3 cellular contexts compared by ENCODE assay signal in the genomic region with DNA sequence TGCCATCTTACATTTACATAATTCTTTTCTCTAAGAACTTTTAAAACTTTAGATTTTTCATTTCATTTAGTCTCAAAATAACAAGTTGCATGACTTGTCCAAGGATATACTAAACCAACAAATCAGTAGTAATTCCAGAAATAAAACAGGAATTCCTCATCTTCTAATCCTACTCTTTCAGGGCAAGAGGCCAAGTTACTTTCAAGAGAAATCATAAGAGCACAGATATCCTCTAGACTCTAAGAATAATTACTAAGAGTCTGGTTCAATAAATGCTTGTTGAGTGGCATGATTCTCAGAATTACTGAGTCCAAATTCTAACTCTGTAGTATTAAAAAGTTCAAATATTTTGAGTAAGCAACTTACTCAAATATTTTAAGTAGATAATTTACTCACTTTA.
TF ChIP-seq lines count a peak whose summit lies in the region.

No MANE protein-coding gene starts in this region.

TF ChIP-seq in HCT116, 20 proteins besides CTCF, POLR2A, EP300 and RAD21:
- no peak for TF ChIP-seq POLR2AphosphoS5 (IDR thresholded peaks at IDR 0.05; ENCODE audit: low read depth, low read length)
- TF ChIP-seq EGR1 (IDR thresholded peaks at IDR 0.05; ENCODE audit: low read depth) = no peak
- no peak for TF ChIP-seq CBX3 (IDR thresholded peaks at IDR 0.05; ENCODE audit: low read depth)
- no peak for TF ChIP-seq ZNF274 (IDR thresholded peaks at IDR 0.05; ENCODE audit: low read depth, low read length)
- no peak for TF ChIP-seq SRF (IDR thresholded peaks at IDR 0.05; ENCODE audit: low read depth)
- no peak for TF ChIP-seq YY1 (IDR thresholded peaks at IDR 0.05; ENCODE audit: extremely low read depth, insufficient replicate concordance, low read depth, low read length)
- no peak for TF ChIP-seq SIN3A (IDR thresholded peaks at IDR 0.05; ENCODE audit: low read depth)
- no peak for TF ChIP-seq JUND (IDR thresholded peaks at IDR 0.05)
- TF ChIP-seq, protein P1, sequence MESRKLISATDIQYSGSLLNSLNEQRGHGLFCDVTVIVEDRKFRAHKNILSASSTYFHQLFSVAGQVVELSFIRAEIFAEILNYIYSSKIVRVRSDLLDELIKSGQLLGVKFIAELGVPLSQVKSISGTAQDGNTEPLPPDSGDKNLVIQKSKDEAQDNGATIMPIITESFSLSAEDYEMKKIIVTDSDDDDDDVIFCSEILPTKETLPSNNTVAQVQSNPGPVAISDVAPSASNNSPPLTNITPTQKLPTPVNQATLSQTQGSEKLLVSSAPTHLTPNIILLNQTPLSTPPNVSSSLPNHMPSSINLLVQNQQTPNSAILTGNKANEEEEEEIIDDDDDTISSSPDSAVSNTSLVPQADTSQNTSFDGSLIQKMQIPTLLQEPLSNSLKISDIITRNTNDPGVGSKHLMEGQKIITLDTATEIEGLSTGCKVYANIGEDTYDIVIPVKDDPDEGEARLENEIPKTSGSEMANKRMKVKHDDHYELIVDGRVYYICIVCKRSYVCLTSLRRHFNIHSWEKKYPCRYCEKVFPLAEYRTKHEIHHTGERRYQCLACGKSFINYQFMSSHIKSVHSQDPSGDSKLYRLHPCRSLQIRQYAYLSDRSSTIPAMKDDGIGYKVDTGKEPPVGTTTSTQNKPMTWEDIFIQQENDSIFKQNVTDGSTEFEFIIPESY (IDR thresholded peaks at IDR 0.05; ENCODE audit: extremely low read depth, insufficient replicate concordance, low read length) = no peak
- TF ChIP-seq EZH2 (IDR thresholded peaks at IDR 0.05) = no peak
- no peak for TF ChIP-seq TCF7L2 (IDR thresholded peaks at IDR 0.05; ENCODE audit: borderline replicate concordance, extremely low read depth, insufficient read depth, insufficient read length)
- no peak for TF ChIP-seq CEBPB (IDR thresholded peaks at IDR 0.05; ENCODE audit: low read depth)
- no peak for TF ChIP-seq EZH2phosphoT487 (IDR thresholded peaks at IDR 0.05; ENCODE audit: borderline replicate concordance)
- TF ChIP-seq ZFX (IDR thresholded peaks at IDR 0.05) = no peak

TF ChIP-seq in SK-N-SH treated with all-trans-retinoic acid at 6 μM for 48 hours, 23 proteins besides CTCF, POLR2A, EP300 and RAD21 (continued from another document):
- TF ChIP-seq ISL1 (CRISPR knock-in tag; IDR thresholded peaks at IDR 0.05) (no peak), RARB (CRISPR knock-in tag; IDR thresholded peaks at IDR 0.05) (no peak), CSDC2 (CRISPR knock-in tag; IDR thresholded peaks at IDR 0.05) (no peak), ARNTL (CRISPR knock-in tag; IDR thresholded peaks at IDR 0.05; ENCODE audit: borderline replicate concordance, low read depth) (no peak)
TF ChIP-seq in SK-N-SH treated with all-trans-retinoic acid at 6 μM for 48 hours: peak in this region for 0.

TF ChIP-seq in endothelial cell of umbilical vein, 7 proteins besides CTCF, POLR2A, EP300 and RAD21:
- TF ChIP-seq GATA2 (IDR thresholded peaks at IDR 0.05; ENCODE audit: insufficient read depth, insufficient read length, low read depth, low read length) (no peak), MYC (IDR thresholded peaks at IDR 0.05; ENCODE audit: low read depth, low read length) (no peak), POLR2AphosphoS5 (IDR thresholded peaks at IDR 0.05; ENCODE audit: insufficient read depth, low read depth, low read length) (no peak), EZH2 (IDR thresholded peaks at IDR 0.05; ENCODE audit: borderline replicate concordance, low read depth, low read length, severe bottlenecking) (no peak)
TF ChIP-seq in endothelial cell of umbilical vein: peak in this region for 0.
